In genomic region chr11:76394411-76394810, GRCh38 we compare ENCODE assay signal across 3 cellular contexts.
TF ChIP-seq lines count a peak whose summit lies in the region.

No MANE protein-coding gene starts in this region.

TF ChIP-seq in SK-N-SH treated with all-trans-retinoic acid at 6 μM for 48 hours, 23 proteins besides CTCF, POLR2A, EP300 and RAD21:
- TF ChIP-seq CSDC2 (CRISPR knock-in tag; IDR thresholded peaks at IDR 0.05) (no peak), ZNF8 (CRISPR knock-in tag; IDR thresholded peaks at IDR 0.05) (peak; percentile 27; the same call in 1 of the 2 replicates)

TF ChIP-seq in SK-N-SH, 30 proteins besides CTCF, POLR2A, EP300 and RAD21:
- TF ChIP-seq CHD2 (IDR thresholded peaks at IDR 0.05; ENCODE audit: low read length, partially characterized antibody), result no peak
- TF ChIP-seq PBX3 (IDR thresholded peaks at IDR 0.05), result no peak
- no peak for TF ChIP-seq SMC3 (IDR thresholded peaks at IDR 0.05; ENCODE audit: low read depth, low read length)
- TF ChIP-seq RXRA (IDR thresholded peaks at IDR 0.05; ENCODE audit: borderline replicate concordance, low read depth), result no peak
- TF ChIP-seq MEF2A (IDR thresholded peaks at IDR 0.05; ENCODE audit: borderline replicate concordance, low read depth), result no peak
- TF ChIP-seq FOXJ3 (CRISPR knock-in tag; IDR thresholded peaks at IDR 0.05), result no peak
- TF ChIP-seq USF2 (IDR thresholded peaks at IDR 0.05; ENCODE audit: borderline replicate concordance, low read depth, low read length), result no peak
- no peak for TF ChIP-seq ELF1 (IDR thresholded peaks at IDR 0.05)
- no peak for TF ChIP-seq TCF12 (IDR thresholded peaks at IDR 0.05)
- no peak for TF ChIP-seq GATA2 (CRISPR knock-in tag; IDR thresholded peaks at IDR 0.05)
- TF ChIP-seq FOSL2 (IDR thresholded peaks at IDR 0.05; ENCODE audit: borderline replicate concordance, low read depth), result no peak
- no peak for TF ChIP-seq RCOR1 (IDR thresholded peaks at IDR 0.05; ENCODE audit: low read length)
- TF ChIP-seq YY1 (IDR thresholded peaks at IDR 0.05; ENCODE audit: low read depth), result no peak
- no peak for TF ChIP-seq ZBTB33 (IDR thresholded peaks at IDR 0.05; ENCODE audit: borderline replicate concordance, low read depth)
- TF ChIP-seq FOXM1 (IDR thresholded peaks at IDR 0.05; ENCODE audit: low read depth), result no peak
- TF ChIP-seq IRF3 (IDR thresholded peaks at IDR 0.05; ENCODE audit: low read depth, low read length), result no peak
- TF ChIP-seq NFIC (IDR thresholded peaks at IDR 0.05; ENCODE audit: borderline replicate concordance), result no peak
- TF ChIP-seq MAX (IDR thresholded peaks at IDR 0.05; ENCODE audit: low read depth), result no peak
- no peak for TF ChIP-seq MXI1 (IDR thresholded peaks at IDR 0.05; ENCODE audit: low read depth, low read length)
- TF ChIP-seq TEAD4 (IDR thresholded peaks at IDR 0.05; ENCODE audit: borderline replicate concordance, insufficient read depth), result no peak
TF ChIP-seq in SK-N-SH: peak in this region for 0.

TF ChIP-seq in K562, 482 proteins besides CTCF, POLR2A, EP300 and RAD21:
- TF ChIP-seq TEAD1 (CRISPR knock-in tag; IDR thresholded peaks at IDR 0.05) (no peak), HOMEZ (CRISPR knock-in tag; IDR thresholded peaks at IDR 0.05) (no peak), UBTF (IDR thresholded peaks at IDR 0.05; ENCODE audit: borderline replicate concordance in 1 of 2, low read depth in 2 of 2, low read length in 2 of 2) (no peak), ATF6 (CRISPR knock-in tag; IDR thresholded peaks at IDR 0.05) (no peak), GATAD2A (IDR thresholded peaks at IDR 0.05) (no peak), MEIS2 (IDR thresholded peaks at IDR 0.05; ENCODE audit: partially characterized antibody) (peak; percentile 49), RFX7 (CRISPR knock-in tag; IDR thresholded peaks at IDR 0.05) (no peak), EWSR1 (IDR thresholded peaks at IDR 0.05; ENCODE audit: borderline replicate concordance, low read depth, partially characterized antibody) (no peak), PHTF2 (CRISPR knock-in tag; IDR thresholded peaks at IDR 0.05) (no peak), RBFOX2 (IDR thresholded peaks at IDR 0.05; ENCODE audit: low read depth, low read length) (no peak), PBX2 (CRISPR knock-in tag; IDR thresholded peaks at IDR 0.05; ENCODE audit: low read depth) (no peak), PBX2 (tag; conservative IDR thresholded peaks at IDR 0.05; ENCODE audit: low read depth) (peak; percentile 37; the same call in 1 of the 2 replicates), ZNF277 (CRISPR knock-in tag; IDR thresholded peaks at IDR 0.05; ENCODE audit: borderline replicate concordance) (no peak), SAFB (IDR thresholded peaks at IDR 0.05; ENCODE audit: borderline replicate concordance, low read depth, low read length) (no peak), BRD9 (IDR thresholded peaks at IDR 0.05; ENCODE audit: low read depth, partially characterized antibody) (no peak), ATF4 (CRISPR knock-in tag; IDR thresholded peaks at IDR 0.05) (no peak), TAF7 (tag; IDR thresholded peaks at IDR 0.05) (no peak)
